25 cellular contexts compared by ENCODE assay signal in genomic region chr7:116240021-116240659, GRCh38. TPM values are rescaled to one million over a fixed set of nuclear protein-coding genes. Genes with fewer than 3 reads are reported as not detected.
A peak's percentile ranks its signal among the peaks of the same experiment; 100 is the strongest.
DNase-seq lines count a peak whose midpoint lies in the region; ATAC-seq and TF ChIP-seq lines count a peak whose summit lies in the region.
"Had no signal": no experiment of that assay in that cellular context is flagged by ENCODE, and none has a peak within 500 bp of the region (broad histone marks: within the 10 kb centered on the region; RNA-seq: fewer than 3 reads in every experiment).

No MANE protein-coding gene starts in this region.

- H3K4me3 ChIP-seq in fibroblast of the aortic adventitia (ENCODE audit: low read depth, low read length) = no peak overlapping the region
- H3K4me3 ChIP-seq: A549, hepatocyte, Peyer's patch, SJSA1 had no signal

- no peak for ATAC-seq in activated naive CD4-positive, alpha-beta T cell treated with anti-CD3 and anti-CD28 coated beads, Interleukin-2, amount 50 U/mL, for 72 hours
- ATAC-seq: A549; stimulated activated naive CD8-positive, alpha-beta T cell treated with anti-CD3 and anti-CD28 coated beads, Interleukin-15, Interleukin-2, amounts not matched to agents 100 U/mL and 50 U/mL, for 24 hours had no signal

- H3K4me1 Mint-ChIP-seq in activated naive CD4-positive, alpha-beta T cell treated with anti-CD3 and anti-CD28 coated beads, Interleukin-2, amount 50 U/mL, for 24 hours = peaks cover 68% of the 10 kb centered on the region
- H3K4me1 Mint-ChIP-seq in nephron progenitor cell = peaks cover 16% of the 10 kb centered on the region

- TF ChIP-seq CTCF in fibroblast of the aortic adventitia (IDR thresholded peaks at IDR 0.05; ENCODE audit: insufficient read depth, low read length) (no peak), nephron progenitor cell (IDR thresholded peaks at IDR 0.05) (no peak)

- no peaks in the 10 kb centered on the region for H3K9me3 Mint-ChIP-seq in activated naive CD4-positive, alpha-beta T cell treated with anti-CD3 and anti-CD28 coated beads, Interleukin-2, amount 50 U/mL, for 24 hours
- peaks cover 4 to 9% of the 10 kb centered on the region in 2 donors for H3K9me3 Mint-ChIP-seq in activated naive CD4-positive, alpha-beta T cell treated with anti-CD3 and anti-CD28 coated beads, Interleukin-2, amount 50 U/mL, for 72 hours
- H3K9me3 Mint-ChIP-seq in nephron progenitor cell = peaks cover 21% of the 10 kb centered on the region

- no peak for DNase-seq in activated naive CD4-positive, alpha-beta T cell treated with anti-CD3 and anti-CD28 coated beads, Interleukin-2, amount 50 U/mL, for 72 hours (ENCODE audit: low spot score in 2 of 2)
- DNase-seq in fibroblast of the aortic adventitia (ENCODE audit: low read depth) (peak; percentile 46), nephron progenitor cell (no peak), NCI-H1930 (lab: John Stamatoyannopoulos, UW) (no peak), NCI-H774 (lab: John Stamatoyannopoulos, UW) (no peak), GM19240 (ENCODE audit: insufficient read length, low spot score) (no peak), T-helper 1 cell (no peak)
- DNase-seq: activated CD4-positive, alpha-beta T cell treated with anti-CD3 and anti-CD28 coated beads, Interleukin-2, amount 50 U/mL, for 4 hours; activated CD8-positive, alpha-beta memory T cell treated with anti-CD3 and anti-CD28 coated beads, Interleukin-2, amount 50 U/mL, for 48 hours; activated gamma-delta T cell; foreskin melanocyte; H7; NCI-H1092 treated with DMSO at 0.1 percent for 48 hours; NCI-H2081; NCI-H446; nucleus accumbens; retina; stimulated activated CD4-positive, alpha-beta T cell treated with anti-CD3 and anti-CD28 coated beads, Interleukin-2, amount 100 ng/mL, for 48 hours; stimulated activated naive CD8-positive, alpha-beta T cell treated with anti-CD3 and anti-CD28 coated beads, Interleukin-15, Interleukin-2, amounts not matched to agents 100 U/mL and 50 U/mL, for 24 hours had no signal

- H3K36me3 Mint-ChIP-seq in activated naive CD4-positive, alpha-beta T cell treated with anti-CD3 and anti-CD28 coated beads, Interleukin-2, amount 50 U/mL, for 24 hours = peaks cover 20% of the 10 kb centered on the region
- peaks cover 20 to 33% of the 10 kb centered on the region in 2 donors for H3K36me3 Mint-ChIP-seq in activated naive CD4-positive, alpha-beta T cell treated with anti-CD3 and anti-CD28 coated beads, Interleukin-2, amount 50 U/mL, for 72 hours
- peaks cover 38% of the 10 kb centered on the region for H3K36me3 Mint-ChIP-seq in nephron progenitor cell (ENCODE audit: low read depth)

- no peaks in the 10 kb centered on the region for H3K27me3 Mint-ChIP-seq in activated naive CD4-positive, alpha-beta T cell treated with anti-CD3 and anti-CD28 coated beads, Interleukin-2, amount 50 U/mL, for 24 hours
- H3K27me3 Mint-ChIP-seq in nephron progenitor cell (ENCODE audit: low read depth, poor library complexity) = no peaks in the 10 kb centered on the region
- H3K27me3 Mint-ChIP-seq: type B pancreatic cell had no signal

- no peak overlapping the region for H3K4me3 Mint-ChIP-seq in activated naive CD4-positive, alpha-beta T cell treated with anti-CD3 and anti-CD28 coated beads, Interleukin-2, amount 50 U/mL, for 24 hours
- H3K4me3 Mint-ChIP-seq in nephron progenitor cell = no peak overlapping the region
- H3K4me3 Mint-ChIP-seq: type B pancreatic cell had no signal

- H3K27ac Mint-ChIP-seq in activated naive CD4-positive, alpha-beta T cell treated with anti-CD3 and anti-CD28 coated beads, Interleukin-2, amount 50 U/mL, for 24 hours = peak overlapping the region; percentile 63
- no peak overlapping the region for H3K27ac Mint-ChIP-seq in activated naive CD4-positive, alpha-beta T cell treated with anti-CD3 and anti-CD28 coated beads, Interleukin-2, amount 50 U/mL, for 72 hours
- H3K27ac Mint-ChIP-seq in nephron progenitor cell = peak overlapping the region; percentile 60
- H3K27ac Mint-ChIP-seq: type B pancreatic cell had no signal

RNA-seq across cellular contexts. Expression of gene TES, which starts 29.8 kb away (rescaled TPM):
- total RNA-seq in activated naive CD4-positive, alpha-beta T cell treated with anti-CD3 and anti-CD28 coated beads, Interleukin-2, amount 50 U/mL, for 72 hours = 10 to 100 TPM; 45.8 to 79.2 TPM
- total RNA-seq in fibroblast of the aortic adventitia (ENCODE audit: low replicate concordance) = 39.2 and 61.3 TPM in 2 replicates

Comparison
In these comparisons a context has a peak if more than half of its experiments do, and no peak if none do; other contexts are left out.
1. H3K27ac Mint-ChIP-seq: peak in activated naive CD4-positive, alpha-beta T cell treated with anti-CD3 and anti-CD28 coated beads, Interleukin-2, amount 50 U/mL, for 24 hours (single experiment) and nephron progenitor cell (single experiment); none in activated naive CD4-positive, alpha-beta T cell treated with anti-CD3 and anti-CD28 coated beads, Interleukin-2, amount 50 U/mL, for 72 hours (0 of 2).